In genomic region chr2:216012133-216012829, GRCh38 we compare ENCODE assay signal across 8 cellular contexts. TPM values are rescaled to one million over a fixed set of nuclear protein-coding genes. Genes with fewer than 3 reads are reported as not detected.
A peak's percentile ranks its signal among the peaks of the same experiment; 100 is the strongest.
DNase-seq lines count a peak whose midpoint lies in the region; ATAC-seq, FAIRE-seq and TF ChIP-seq lines count a peak whose summit lies in the region.

No MANE protein-coding gene starts in this region.

- peak overlapping the region in 2 of 4 donors; percentile 67 to 72 for H3K27ac ChIP-seq in pancreas
- H3K27ac ChIP-seq in aorta (ENCODE audit: low read depth in 1 of 2, low read length in 2 of 2), result no peak overlapping the region

- H3K4me3 ChIP-seq in pancreas (peak overlapping the region in 3 of 4 donors; percentile 67 to 81 (median 71)), aorta (ENCODE audit: low read length in 2 of 2) (no peak overlapping the region)

- no peak for FAIRE-seq in pancreas (lab: Jason Lieb, UNC)

- no peak for TF ChIP-seq CTCF in pancreas (IDR thresholded peaks at IDR 0.05)

- H3K4me1 ChIP-seq in pancreas (peaks cover 0 to 5% (median 3%) of the 10 kb centered on the region in 3 donors), aorta (ENCODE audit: control insufficient read depth in 1 of 2, insufficient read depth in 2 of 2, low read length in 2 of 2) (no peaks in the 10 kb centered on the region)

- H3K27me3 ChIP-seq in pancreas, result no peaks in the 10 kb centered on the region
- H3K27me3 ChIP-seq in aorta (ENCODE audit: control insufficient read depth in 1 of 2, insufficient read depth in 2 of 2, low read length in 1 of 2), result no peaks in the 10 kb centered on the region

- WGBS in pancreas, 2 donors, result 7 to 10% methylated on average over 6 of the region's 6 CpGs
- WGBS in aorta, 2 donors, result 38 to 45% methylated on average over 6 of the region's 6 CpGs

- H3K9me3 ChIP-seq in pancreas (no peaks in the 10 kb centered on the region), aorta (ENCODE audit: control insufficient read depth, low read length) (no peaks in the 10 kb centered on the region)

- H3K36me3 ChIP-seq in pancreas (no peaks in the 10 kb centered on the region), aorta (ENCODE audit: control insufficient read depth in 1 of 2, insufficient read depth in 2 of 2, low read length in 1 of 2) (no peaks in the 10 kb centered on the region)

- intact Hi-C loops in pancreas (cut with DNase I) (no loop called here), aorta (cut with DNase I) (no loop called here)

- ATAC-seq in esophagus mucosa (peak; percentile 79), pancreas (peak; percentile 22 to 40 (median 34)), aorta (ENCODE audit: low FRiP score) (no peak), GM19463 (IDR thresholded peaks at IDR 0.05; ENCODE audit: unreplicated experiment) (no peak), GM21576 (IDR thresholded peaks at IDR 0.05; ENCODE audit: unreplicated experiment) (no peak)

- DNase-seq in NCI-H510A treated with DMSO at 0.1 percent for 48 hours (lab: John Stamatoyannopoulos, UW), result peak; percentile 4
- DNase-seq in NCI-H510A (lab: John Stamatoyannopoulos, UW), result no peak
- peak; percentile 53 for DNase-seq in RPMI7951 (ENCODE audit: low read depth)
- no peak for DNase-seq in pancreas
- DNase-seq in aorta, result no peak

RNA-seq across cellular contexts. Expression of gene MREG, which starts 1.1 kb away (rescaled TPM):
- total RNA-seq in RPMI7951 (2014; rRNA removed; shearing (Covaris generic)), result 4.6 and 5.7 TPM in 2 replicates
- total RNA-seq in esophagus mucosa, result 61.9 TPM
- total RNA-seq in pancreas, result 1 to 10 TPM; 1.3 to 4.8 (median 2.4) TPM
- 1 to 10 TPM; 1.2 to 2.4 TPM for polyA plus RNA-seq in pancreas
- total RNA-seq in aorta, result 1 to 10 TPM; 1.6 to 2.5 TPM
- polyA plus RNA-seq in aorta, result 1 to 10 TPM in 1 of 2 donors, under 1 TPM in 1; 0.31 to 1.9 TPM

Comparison
In these comparisons a context has a peak if more than half of its experiments do, and no peak if none do; other contexts are left out.
1. DNase-seq: peak in NCI-H510A treated with DMSO at 0.1 percent for 48 hours (single experiment) and RPMI7951 (single experiment); none in NCI-H510A (single experiment), pancreas (0 of 6) and aorta (0 of 2).
2. ATAC-seq: peak in esophagus mucosa (single experiment) and pancreas (4 of 4); none in aorta (single experiment), GM19463 (single experiment) and GM21576 (single experiment).
3. H3K4me3 ChIP-seq: peak in pancreas (3 of 4); none in aorta (0 of 2).